Comparison of ENCODE assay signal across 1 cellular context in genomic region chr4:158769175-158769831, GRCh38.
TF ChIP-seq lines count a peak whose summit lies in the region.

No MANE protein-coding gene starts in this region.

TF ChIP-seq in H1, 55 proteins besides CTCF, POLR2A, EP300 and RAD21:
- no peak for TF ChIP-seq MAFK (IDR thresholded peaks at IDR 0.05; ENCODE audit: low read depth, low read length)
- TF ChIP-seq ASH2L (IDR thresholded peaks at IDR 0.05; ENCODE audit: low read length), result peak; percentile 58
- TF ChIP-seq SAP30 (IDR thresholded peaks at IDR 0.05; ENCODE audit: insufficient read depth, insufficient replicate concordance, low read length), result peak; percentile 70
- TF ChIP-seq CREB1 (IDR thresholded peaks at IDR 0.05), result no peak
- TF ChIP-seq RBBP5 (IDR thresholded peaks at IDR 0.05; ENCODE audit: borderline replicate concordance, low read depth, low read length), result 0 out of 2 replicates have a peak, but pooled peaks have one; percentile 69
- peak; percentile 81 for TF ChIP-seq KDM4A (IDR thresholded peaks at IDR 0.05; ENCODE audit: low read depth, low read length, severe bottlenecking)
- TF ChIP-seq POLR2AphosphoS5 (IDR thresholded peaks at IDR 0.05; ENCODE audit: low read depth, low read length), result no peak
- TF ChIP-seq PHF8 (conservative IDR thresholded peaks at IDR 0.05; ENCODE audit: low read depth, low read length), result peak; percentile 2
- no peak for TF ChIP-seq TCF12 (IDR thresholded peaks at IDR 0.05; ENCODE audit: low read depth, low read length)
- TF ChIP-seq SIN3A (conservative IDR thresholded peaks at IDR 0.05 in 1 of 2, IDR thresholded peaks at IDR 0.05 in 1 of 2; ENCODE audit: low read depth in 1 of 2, low read length in 2 of 2), result peak; percentile 66 to 82; a peak in 2 of 4 replicates
- TF ChIP-seq CTBP2 (IDR thresholded peaks at IDR 0.05; ENCODE audit: borderline replicate concordance, insufficient read depth, insufficient read length, low read length), result no peak
